Comparison of ENCODE assay signal across 28 cellular contexts in the genomic region with DNA sequence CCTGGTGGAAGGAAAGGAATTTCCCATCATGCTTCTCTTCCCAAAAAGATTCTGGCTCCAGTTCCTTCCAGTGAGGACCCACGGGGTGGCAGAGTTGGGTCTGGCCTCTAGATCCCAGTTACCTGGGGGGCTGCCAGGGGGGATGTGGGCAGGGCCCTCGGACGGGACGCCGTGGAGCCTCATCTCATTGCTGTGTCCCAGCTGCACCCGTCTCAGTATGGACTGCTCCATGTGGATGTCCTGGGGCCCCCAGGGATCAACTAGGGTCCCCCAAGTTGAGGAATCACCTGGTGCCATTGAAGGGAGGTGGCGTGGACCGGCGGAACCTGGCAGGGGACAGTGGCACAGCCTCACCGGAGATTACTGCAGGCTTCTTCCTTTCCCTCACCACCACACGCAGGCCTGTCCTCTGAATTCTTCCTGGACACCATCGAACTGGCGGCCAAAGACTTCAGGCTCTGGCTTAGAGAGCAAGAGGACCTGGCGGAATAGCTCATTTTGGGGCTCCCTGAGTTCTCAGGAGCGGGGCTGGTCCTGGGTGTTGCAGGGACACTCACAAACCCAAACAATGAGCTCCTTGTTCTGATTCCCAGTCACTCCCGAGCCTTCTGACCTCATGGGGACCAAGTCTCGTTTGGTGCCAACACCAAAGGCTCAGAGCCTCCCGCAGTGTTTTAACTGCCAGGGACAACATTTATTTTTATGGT. TPM values are rescaled to one million over a fixed set of nuclear protein-coding genes. Genes with fewer than 3 reads are reported as not detected.
DNase-seq lines count a peak whose midpoint lies in the region; ATAC-seq and TF ChIP-seq lines count a peak whose summit lies in the region.
"Had no signal": no experiment of that assay in that cellular context is flagged by ENCODE, and none has a peak within 500 bp of the region (broad histone marks: within the 10 kb centered on the region; RNA-seq: fewer than 3 reads in every experiment).

No MANE protein-coding gene starts in this region.

- CTCF ChIA-PET in RWPE1 (lab: Yijun Ruan, JAX) = interaction anchor here (0.6 to 0.9 kb wide), 2 partner anchors 102 kb away, joined by 3 read pairs; no protein-coding TSS in a partner anchor

- H3K4me3 Mint-ChIP-seq in natural killer cell = no peak overlapping the region
- H3K4me3 Mint-ChIP-seq: activated CD4-positive, alpha-beta memory T cell treated with anti-CD3 and anti-CD28 coated beads for 36 hours; activated naive CD4-positive, alpha-beta T cell treated with anti-CD3 and anti-CD28 coated beads, Interleukin-2, amount 50 U/mL, for 24 hours had no signal

- DNase-seq in activated effector memory CD4-positive, alpha-beta T cell treated with anti-CD3 and anti-CD28 coated beads, Interleukin-2, amount 50 U/mL, for 16 hours = peak; percentile 43
- no peak for DNase-seq in activated effector memory CD4-positive, alpha-beta T cell treated with Interleukin-2 at 50 U/mL for 16 hours
- DNase-seq in left ventricle myocardium inferior (peak; percentile 37), natural killer cell (peak; percentile 12), aorta (peak; percentile 30 to 68), RWPE1 (ENCODE audit: low spot score) (no peak), UCSD-AML1 (lab: John Stamatoyannopoulos, UW; ENCODE audit: unreplicated experiment) (no peak)
- DNase-seq: activated CD4-positive, alpha-beta memory T cell treated with anti-CD3 and anti-CD28 coated beads for 36 hours; activated T-cell treated with anti-CD3 and anti-CD28 coated beads, Interleukin-2, amount 50 U/mL, for 1 hour; central memory CD4-positive, alpha-beta T cell; DND-41; NCI-H1092; NCI-H2029 treated with DMSO at 0.1 percent for 48 hours; NCI-H226; PC-3; stimulated activated CD4-positive, alpha-beta T cell treated with anti-CD3 and anti-CD28 coated beads, Interleukin-12 subunit alpha, Interleukin-12 subunit beta, amount 100 ng/mL, for 4 hours; T-helper 2 cell; upper lobe of right lung had no signal

- 81 to 86% methylated on average over 18 of the region's 18 CpGs for WGBS in aorta, 2 donors

- intact Hi-C loops in left ventricle myocardium inferior (cut with micrococcal nuclease) (no loop called here), natural killer cell (cut with micrococcal nuclease) (no loop called here), aorta (cut with DNase I) (no loop called here)

- peaks cover 71% of the 10 kb centered on the region for H3K27me3 ChIP-seq in left ventricle myocardium inferior (ENCODE audit: low read depth)
- no peaks in the 10 kb centered on the region for H3K27me3 ChIP-seq in aorta (ENCODE audit: control insufficient read depth in 1 of 2, insufficient read depth in 2 of 2, low read length in 1 of 2)
- H3K27me3 ChIP-seq: upper lobe of right lung had no signal

- TF ChIP-seq CTCF in left ventricle myocardium inferior (IDR thresholded peaks at IDR 0.05; ENCODE audit: borderline replicate concordance) (no peak), natural killer cell (IDR thresholded peaks at IDR 0.05) (no peak), RWPE1 (conservative IDR thresholded peaks at IDR 0.05; ENCODE audit: low read depth) (no peak)

- no peaks in the 10 kb centered on the region for H3K27me3 Mint-ChIP-seq in natural killer cell (ENCODE audit: low read depth in 2 of 2)
- H3K27me3 Mint-ChIP-seq: activated CD4-positive, alpha-beta memory T cell treated with anti-CD3 and anti-CD28 coated beads for 36 hours; activated naive CD4-positive, alpha-beta T cell treated with anti-CD3 and anti-CD28 coated beads, Interleukin-2, amount 50 U/mL, for 24 hours had no signal

- H3K27ac ChIP-seq in left ventricle myocardium inferior (replicated peaks) = peak overlapping the region; percentile 5
- no peak overlapping the region for H3K27ac ChIP-seq in aorta (ENCODE audit: low read depth in 1 of 2, low read length in 2 of 2)
- no peak overlapping the region for H3K27ac ChIP-seq in RWPE1
- H3K27ac ChIP-seq: dorsolateral prefrontal cortex, left lung, SJSA1, stomach, upper lobe of right lung had no signal

- POLR2A ChIA-PET in RWPE1 (lab: Yijun Ruan, JAX; ENCODE audit: low non-redundant PET) = no interaction called here

- H3K9me3 ChIP-seq in left ventricle myocardium inferior (replicated peaks) = no peaks in the 10 kb centered on the region
- H3K9me3 ChIP-seq in aorta (ENCODE audit: control insufficient read depth, low read length) = no peaks in the 10 kb centered on the region
- H3K9me3 ChIP-seq: Caco-2, left lung, SJSA1, stomach, upper lobe of right lung had no signal

- H3K4me3 ChIP-seq in left ventricle myocardium inferior (no peak overlapping the region), aorta (ENCODE audit: low read length in 2 of 2) (no peak overlapping the region)
- H3K4me3 ChIP-seq: dorsolateral prefrontal cortex, left lung, SJSA1, stomach, upper lobe of right lung had no signal

- H3K36me3 ChIP-seq in left ventricle myocardium inferior = no peaks in the 10 kb centered on the region
- H3K36me3 ChIP-seq in aorta (ENCODE audit: control insufficient read depth in 1 of 2, insufficient read depth in 2 of 2, low read length in 1 of 2) = no peaks in the 10 kb centered on the region
- H3K36me3 ChIP-seq: SJSA1, upper lobe of right lung had no signal

- H3K4me1 ChIP-seq in left ventricle myocardium inferior = no peaks in the 10 kb centered on the region
- H3K4me1 ChIP-seq in aorta (ENCODE audit: control insufficient read depth in 1 of 2, insufficient read depth in 2 of 2, low read length in 2 of 2) = no peaks in the 10 kb centered on the region
- H3K4me1 ChIP-seq: Caco-2, left lung, SJSA1, stomach, upper lobe of right lung had no signal

- no peak overlapping the region for H3K27ac Mint-ChIP-seq in natural killer cell
- H3K27ac Mint-ChIP-seq: activated CD4-positive, alpha-beta memory T cell treated with anti-CD3 and anti-CD28 coated beads for 36 hours; activated naive CD4-positive, alpha-beta T cell treated with anti-CD3 and anti-CD28 coated beads, Interleukin-2, amount 50 U/mL, for 24 hours had no signal

- no peak for ATAC-seq in natural killer cell
- ATAC-seq in aorta (ENCODE audit: low FRiP score) = no peak
- ATAC-seq in HG03469 (IDR thresholded peaks at IDR 0.05; ENCODE audit: unreplicated experiment) = no peak
- ATAC-seq: left lung, PC-3, upper lobe of right lung had no signal

- H3K9me3 Mint-ChIP-seq in natural killer cell = no peaks in the 10 kb centered on the region
- H3K9me3 Mint-ChIP-seq: activated CD4-positive, alpha-beta memory T cell treated with anti-CD3 and anti-CD28 coated beads for 36 hours; activated naive CD4-positive, alpha-beta T cell treated with anti-CD3 and anti-CD28 coated beads, Interleukin-2, amount 50 U/mL, for 24 hours had no signal

- peaks cover 14 to 26% of the 10 kb centered on the region in 2 donors for H3K4me1 Mint-ChIP-seq in natural killer cell

- peaks cover 23% of the 10 kb centered on the region for H3K36me3 Mint-ChIP-seq in natural killer cell

RNA-seq across cellular contexts. Expression of gene ZBP1, which starts 8.5 kb away (rescaled TPM):
- not detected for total RNA-seq in left ventricle myocardium inferior
- total RNA-seq in natural killer cell = 10 to 100 TPM; 95.4 to 99.7 (median 97.8) TPM
- 1 to 10 TPM in 1 of 2 donors, under 1 TPM in 1; 0.88 to 1.6 TPM for total RNA-seq in aorta
- polyA plus RNA-seq in aorta = under 1 TPM; 0.20 to 0.50 TPM
- total RNA-seq: Caco-2, LHCN-M2, PC-3, renal cortical epithelial cell, SJSA1, stomach had no signal
- polyA plus RNA-seq: BJ had no signal

RNA-seq across cellular contexts. Expression of gene PCK1, which starts 50.8 kb away (rescaled TPM):
- total RNA-seq in left ventricle myocardium inferior (0.25 TPM), natural killer cell (not detected), aorta (under 1 TPM; 0.21 to 0.39 TPM)
- polyA plus RNA-seq in aorta = 10 to 100 TPM in 1 of 2 donors, under 1 TPM in 1; 0.69 to 49.2 TPM
- total RNA-seq: activated CD4-positive, alpha-beta memory T cell treated with anti-CD3 and anti-CD28 coated beads for 36 hours; Caco-2; left lung; LHCN-M2; PC-3; SJSA1 had no signal
- polyA plus RNA-seq: BJ had no signal

Comparison
In these comparisons a context has a peak if more than half of its experiments do, and no peak if none do; other contexts are left out.
1. DNase-seq: peak in activated effector memory CD4-positive, alpha-beta T cell treated with anti-CD3 and anti-CD28 coated beads, Interleukin-2, amount 50 U/mL, for 16 hours (single experiment), left ventricle myocardium inferior (single experiment), natural killer cell (single experiment) and aorta (2 of 2); none in activated effector memory CD4-positive, alpha-beta T cell treated with Interleukin-2 at 50 U/mL for 16 hours (single experiment), RWPE1 (single experiment) and UCSD-AML1 (single experiment).
2. RNA of gene ZBP1, which starts 8.5 kb away (total RNA-seq): 95.4 to 99.7 TPM in natural killer cell; 0.88 to 1.6 TPM in aorta and not detected in left ventricle myocardium inferior (single experiment); every median in the first group is over 10 times any median in the second.